Comparison of ENCODE assay signal across 8 cellular contexts in the genomic region with DNA sequence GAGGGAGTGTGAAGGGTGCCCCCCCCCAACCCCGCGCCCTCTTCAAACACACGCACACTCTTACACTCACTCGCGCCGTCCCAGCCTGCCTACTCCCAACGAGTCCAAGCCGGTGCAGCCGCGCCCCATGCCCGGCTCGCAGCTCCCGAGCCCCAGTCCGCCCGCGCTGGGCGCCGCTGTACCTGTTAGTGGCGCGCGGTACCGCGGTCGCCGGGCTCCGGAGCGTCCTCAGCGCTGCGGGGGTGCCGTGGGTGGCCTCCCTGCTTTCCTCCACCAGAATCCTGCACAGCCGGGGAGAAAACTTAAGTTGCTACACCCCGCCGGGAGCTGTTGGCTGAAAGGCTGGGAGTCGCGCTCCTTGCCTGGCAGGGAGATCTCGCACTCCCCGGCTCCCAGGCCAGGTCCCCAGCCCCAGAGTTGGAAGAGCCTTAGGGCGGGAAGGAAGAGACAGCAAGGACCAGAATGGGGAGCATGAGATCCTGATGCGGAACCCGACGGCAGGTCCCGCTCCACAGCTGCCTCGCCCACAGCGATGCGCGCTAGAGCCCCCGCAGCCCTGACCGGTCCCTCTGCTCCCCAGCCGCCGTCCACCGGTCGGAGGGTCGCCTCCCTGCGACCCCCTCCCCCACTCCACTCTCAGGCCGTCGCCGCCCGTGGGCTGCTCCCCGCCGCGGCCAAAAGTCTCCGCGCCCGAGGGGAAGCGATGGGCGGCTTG. TPM values are rescaled to one million over a fixed set of nuclear protein-coding genes. Genes with fewer than 3 reads are reported as not detected.
DNase-seq lines count a peak whose midpoint lies in the region; ATAC-seq and TF ChIP-seq lines count a peak whose summit lies in the region.

No MANE protein-coding gene starts in this region.

- H3K9ac ChIP-seq in BLaER1 (peak overlapping the region; percentile 62; the same call in 1 of the 2 replicates), smooth muscle cell (ENCODE audit: low read depth) (no peak overlapping the region)

- peak overlapping the region; percentile 95 for H3K4me2 ChIP-seq in BLaER1
- peak overlapping the region; percentile 95 for H3K4me2 ChIP-seq in GM23338
- peak overlapping the region; percentile 96 for H3K4me2 ChIP-seq in smooth muscle cell

- peak overlapping the region; percentile 79 for H3K4me3 Mint-ChIP-seq in GM23338

- H3K27ac ChIP-seq in BLaER1 (no peak overlapping the region), GM23338 (ENCODE audit: low read depth) (no peak overlapping the region), iPS DF 6.9 (ENCODE audit: low read length) (no peak overlapping the region), smooth muscle cell (ENCODE audit: low read depth) (no peak overlapping the region)

- H3F3A ChIP-seq in GM23338 (replicated peaks; ENCODE audit: low read depth) (peaks cover 5% of the 10 kb centered on the region; the same call in 1 of the 2 replicates), smooth muscle cell (ENCODE audit: low read depth) (no peaks in the 10 kb centered on the region)

- H3K9me3 Mint-ChIP-seq in GM23338, result peaks cover 28% of the 10 kb centered on the region

- no CpG with 5 or more reads among the region's 66 CpGs for WGBS in iPS DF 6.9 (ENCODE audit: insufficient coverage, insufficient read length)
- 2% methylated on average over 38 of the region's 66 CpGs for WGBS in smooth muscle cell (ENCODE audit: low lambda C conversion rate)

- no peak for TF ChIP-seq CTCF in GM23338 (conservative IDR thresholded peaks at IDR 0.05; ENCODE audit: low read depth in 2 of 2)
- no peak for TF ChIP-seq CTCF in smooth muscle cell (IDR thresholded peaks at IDR 0.05; ENCODE audit: borderline replicate concordance, insufficient read depth, poor library complexity, severe bottlenecking)

- H3K4me1 ChIP-seq in BLaER1 (peaks cover 14% of the 10 kb centered on the region), GM23338 (ENCODE audit: insufficient read depth) (peaks cover 47% of the 10 kb centered on the region), iPS DF 6.9 (ENCODE audit: control insufficient read depth, insufficient read depth, low read length) (no peaks in the 10 kb centered on the region), smooth muscle cell (ENCODE audit: low read depth) (peaks cover 11% of the 10 kb centered on the region)

- H3K27ac Mint-ChIP-seq in GM23338, result no peak overlapping the region

- H3K9me3 ChIP-seq in BLaER1 (peaks cover 30% of the 10 kb centered on the region), iPS DF 6.9 (ENCODE audit: control insufficient read depth, insufficient read depth, low read length) (peaks cover 2% of the 10 kb centered on the region), smooth muscle cell (replicated peaks; ENCODE audit: low read depth) (peaks cover 12% of the 10 kb centered on the region)

- H3K27me3 Mint-ChIP-seq in GM23338 (ENCODE audit: insufficient read depth, low read depth, poor library complexity), result peaks cover 27% of the 10 kb centered on the region

- H3K27me3 ChIP-seq in BLaER1 (peaks cover 59% of the 10 kb centered on the region), GM23338 (ENCODE audit: insufficient read depth) (peaks cover 43% of the 10 kb centered on the region), iPS DF 6.9 (ENCODE audit: control insufficient read depth, insufficient read depth, low read length) (peaks cover 11% of the 10 kb centered on the region; the same call in 1 of the 2 replicates), smooth muscle cell (ENCODE audit: low read depth) (peaks cover 64% of the 10 kb centered on the region)

- H3K4me1 Mint-ChIP-seq in GM23338, result peaks cover 34% of the 10 kb centered on the region

- no peaks in the 10 kb centered on the region for H3K79me2 ChIP-seq in GM23338 (replicated peaks; ENCODE audit: insufficient read depth)
- H3K79me2 ChIP-seq in smooth muscle cell (ENCODE audit: low read depth), result no peaks in the 10 kb centered on the region

- H3K9me2 ChIP-seq in GM23338 (ENCODE audit: insufficient read depth), result no peaks in the 10 kb centered on the region

- H3K36me3 ChIP-seq in BLaER1, result peaks cover 3% of the 10 kb centered on the region; the same call in 1 of the 2 replicates
- H3K36me3 ChIP-seq in GM23338 (ENCODE audit: insufficient read depth), result peaks cover 10% of the 10 kb centered on the region; the same call in 1 of the 2 replicates
- H3K36me3 ChIP-seq in iPS DF 6.9 (ENCODE audit: control insufficient read depth, insufficient read depth, low read length), result no peaks in the 10 kb centered on the region
- H3K36me3 ChIP-seq in smooth muscle cell (ENCODE audit: low read depth), result peaks cover 3% of the 10 kb centered on the region

- H4K20me1 ChIP-seq in BLaER1, result peaks cover 9% of the 10 kb centered on the region; the same call in 1 of the 2 replicates
- H4K20me1 ChIP-seq in GM23338 (replicated peaks; ENCODE audit: insufficient read depth), result no peaks in the 10 kb centered on the region
- no peaks in the 10 kb centered on the region for H4K20me1 ChIP-seq in smooth muscle cell (ENCODE audit: low read depth)

- DNase-seq in GM23338 (ENCODE audit: low spot score), result peak; percentile 82
- DNase-seq in SK-MEL-5 (ENCODE audit: low read depth, low spot score), result peak; percentile 21
- DNase-seq in amniotic stem cell (lab: John Stamatoyannopoulos, UW), result peak; percentile 7
- DNase-seq in iPS DF 6.9 (ENCODE audit: low read depth, low spot score), result no peak
- DNase-seq in smooth muscle cell (lab: John Stamatoyannopoulos, UW; ENCODE audit: unreplicated experiment), result no peak

- H2AFZ ChIP-seq in GM23338 (peak overlapping the region; percentile 95), smooth muscle cell (ENCODE audit: low read depth) (peak overlapping the region; percentile 63)

- ATAC-seq in GM23338, result peak; percentile 91
- no peak for ATAC-seq in HG02870 (IDR thresholded peaks at IDR 0.05; ENCODE audit: unreplicated experiment)
- ATAC-seq in GM21381 (IDR thresholded peaks at IDR 0.05; ENCODE audit: unreplicated experiment), result no peak

- peaks cover 26% of the 10 kb centered on the region for H3K36me3 Mint-ChIP-seq in GM23338 (ENCODE audit: low read depth)

- in situ Hi-C loops in SK-MEL-5 (cut with HindIII; ENCODE audit: low pct_unique_long_range_greater_than_20kb, low sequenced_read_pairs), result no loop called here

- H3K4me3 ChIP-seq in BLaER1 (peak overlapping the region; percentile 73), GM23338 (peak overlapping the region; percentile 78), iPS DF 6.9 (ENCODE audit: low read length) (peak overlapping the region; percentile 54; the same call in 1 of the 2 replicates), smooth muscle cell (peak overlapping the region; percentile 49)

TF ChIP-seq in GM23338, 12 proteins besides CTCF, POLR2A, EP300 and RAD21 (continues in another document):
- TF ChIP-seq EZH2 (IDR thresholded peaks at IDR 0.05; ENCODE audit: low read depth, unreplicated experiment), result no peak
- no peak for TF ChIP-seq JUNB (IDR thresholded peaks at IDR 0.05; ENCODE audit: unreplicated experiment)
- no peak for TF ChIP-seq ZNF114 (CRISPR knock-in tag; IDR thresholded peaks at IDR 0.05)
- no peak for TF ChIP-seq NANOG (IDR thresholded peaks at IDR 0.05; ENCODE audit: borderline replicate concordance)
- TF ChIP-seq STAT1 (IDR thresholded peaks at IDR 0.05; ENCODE audit: unreplicated experiment), result no peak
- no peak for TF ChIP-seq EZH2phosphoT487 (IDR thresholded peaks at IDR 0.05; ENCODE audit: unreplicated experiment)
- TF ChIP-seq, protein P1, sequence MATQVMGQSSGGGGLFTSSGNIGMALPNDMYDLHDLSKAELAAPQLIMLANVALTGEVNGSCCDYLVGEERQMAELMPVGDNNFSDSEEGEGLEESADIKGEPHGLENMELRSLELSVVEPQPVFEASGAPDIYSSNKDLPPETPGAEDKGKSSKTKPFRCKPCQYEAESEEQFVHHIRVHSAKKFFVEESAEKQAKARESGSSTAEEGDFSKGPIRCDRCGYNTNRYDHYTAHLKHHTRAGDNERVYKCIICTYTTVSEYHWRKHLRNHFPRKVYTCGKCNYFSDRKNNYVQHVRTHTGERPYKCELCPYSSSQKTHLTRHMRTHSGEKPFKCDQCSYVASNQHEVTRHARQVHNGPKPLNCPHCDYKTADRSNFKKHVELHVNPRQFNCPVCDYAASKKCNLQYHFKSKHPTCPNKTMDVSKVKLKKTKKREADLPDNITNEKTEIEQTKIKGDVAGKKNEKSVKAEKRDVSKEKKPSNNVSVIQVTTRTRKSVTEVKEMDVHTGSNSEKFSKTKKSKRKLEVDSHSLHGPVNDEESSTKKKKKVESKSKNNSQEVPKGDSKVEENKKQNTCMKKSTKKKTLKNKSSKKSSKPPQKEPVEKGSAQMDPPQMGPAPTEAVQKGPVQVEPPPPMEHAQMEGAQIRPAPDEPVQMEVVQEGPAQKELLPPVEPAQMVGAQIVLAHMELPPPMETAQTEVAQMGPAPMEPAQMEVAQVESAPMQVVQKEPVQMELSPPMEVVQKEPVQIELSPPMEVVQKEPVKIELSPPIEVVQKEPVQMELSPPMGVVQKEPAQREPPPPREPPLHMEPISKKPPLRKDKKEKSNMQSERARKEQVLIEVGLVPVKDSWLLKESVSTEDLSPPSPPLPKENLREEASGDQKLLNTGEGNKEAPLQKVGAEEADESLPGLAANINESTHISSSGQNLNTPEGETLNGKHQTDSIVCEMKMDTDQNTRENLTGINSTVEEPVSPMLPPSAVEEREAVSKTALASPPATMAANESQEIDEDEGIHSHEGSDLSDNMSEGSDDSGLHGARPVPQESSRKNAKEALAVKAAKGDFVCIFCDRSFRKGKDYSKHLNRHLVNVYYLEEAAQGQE (IDR thresholded peaks at IDR 0.05; ENCODE audit: unreplicated experiment), result no peak
- no peak for TF ChIP-seq ZNF331 (CRISPR knock-in tag; IDR thresholded peaks at IDR 0.05; ENCODE audit: low read depth)

RNA-seq across cellular contexts. Expression of gene ST8SIA6, which starts 0.9 kb away (rescaled TPM):
- 2.3 TPM in 2 replicates for total RNA-seq in GM23338 (2014; rRNA removed; shearing (Covaris generic))
- polyA plus RNA-seq in GM23338 (2016; fragmentation: Nextera tagmentation; extraction: Ambion mirVana) (0.96 and 1.6 TPM in 2 replicates), smooth muscle cell (0.24 TPM in 1 of 2 replicates, not detected in the other)
- total RNA-seq in SK-MEL-5 (2014; rRNA removed; shearing (Covaris generic)), result 1.0 and 1.1 TPM in 2 replicates
- polyA plus RNA-seq in SK-MEL-5 (2015; cell fraction: cytosol; rRNA removed), result 0.56 and 0.82 TPM in 2 replicates
- 1.0 TPM in 1 of 2 replicates, not detected in the other for polyA plus RNA-seq in SK-MEL-5 (2015; cell fraction: nucleus; rRNA removed)
- total RNA-seq in smooth muscle cell, result 0.36 TPM in 1 of 2 replicates, not detected in the other

Comparison
In these comparisons a context has a peak if more than half of its experiments do, and no peak if none do; other contexts are left out.
1. DNase-seq: peak in GM23338 (single experiment), SK-MEL-5 (single experiment) and amniotic stem cell (single experiment); none in iPS DF 6.9 (single experiment) and smooth muscle cell (single experiment).
2. Peak in every context shown above with its lines, with median percentiles within 50 percentile points of each other: H3K4me2 ChIP-seq and H3K4me3 ChIP-seq.